In genomic region chr17:81349397-81350319, GRCh38 we compare ENCODE assay signal across 1 cellular context.
TF ChIP-seq lines count a peak whose summit lies in the region.

No MANE protein-coding gene starts in this region.

TF ChIP-seq in K562, 482 proteins besides CTCF, POLR2A, EP300 and RAD21 (continued from another document and continues in another):
- TF ChIP-seq TEAD1 (CRISPR knock-in tag; IDR thresholded peaks at IDR 0.05) (peak; percentile 34 to 76; a peak in 2 of 4 replicates), ZNF143 (CRISPR knock-in tag; IDR thresholded peaks at IDR 0.05) (peak; percentile 61; the same call in 1 of the 2 replicates), ZNF518B (CRISPR knock-in tag; IDR thresholded peaks at IDR 0.05) (no peak), PREB (CRISPR knock-in tag; IDR thresholded peaks at IDR 0.05) (no peak), BHLHE40 (IDR thresholded peaks at IDR 0.05; ENCODE audit: low read length) (peak; percentile 89), TAF15 (IDR thresholded peaks at IDR 0.05; ENCODE audit: low read depth, low read length) (no peak), CHAMP1 (IDR thresholded peaks at IDR 0.05) (no peak), NONO (IDR thresholded peaks at IDR 0.05; ENCODE audit: low read depth in 2 of 2, low read length in 1 of 2) (no peak), TRIM28 (IDR thresholded peaks at IDR 0.05) (peak; percentile 50; the same call in 1 of the 2 replicates), HNRNPK (IDR thresholded peaks at IDR 0.05; ENCODE audit: low read depth, low read length, poor library complexity, severe bottlenecking) (no peak), USF2 (CRISPR knock-in tag; IDR thresholded peaks at IDR 0.05) (no peak), NRF1 (conservative IDR thresholded peaks at IDR 0.05 in 1 of 2, IDR thresholded peaks at IDR 0.05 in 1 of 2) (peak; percentile 59 to 62), KDM4B (IDR thresholded peaks at IDR 0.05; ENCODE audit: borderline replicate concordance in 2 of 2, low read depth in 1 of 2) (peak in 1 of 2 experiments; percentile 95; a peak in 2 of 4 replicates), HIVEP1 (CRISPR knock-in tag; IDR thresholded peaks at IDR 0.05) (no peak), ZNF589 (CRISPR knock-in tag; IDR thresholded peaks at IDR 0.05; ENCODE audit: low read depth) (0 out of 2 replicates have a peak, but pooled peaks have one; percentile 28), TAF7 (tag; IDR thresholded peaks at IDR 0.05) (peak; percentile 5; the same call in 1 of the 2 replicates), ZNF318 (IDR thresholded peaks at IDR 0.05; ENCODE audit: borderline replicate concordance in 1 of 2, low read depth in 1 of 2) (peak in 1 of 2 experiments; percentile 53; a peak in 1 of 4 replicates), ZFP1 (CRISPR knock-in tag; IDR thresholded peaks at IDR 0.05) (no peak), RBM14 (IDR thresholded peaks at IDR 0.05; ENCODE audit: borderline replicate concordance, insufficient read depth, low read depth, low read length) (no peak), ZNF584 (CRISPR knock-in tag; IDR thresholded peaks at IDR 0.05; ENCODE audit: low read depth) (peak; percentile 74), NKRF (IDR thresholded peaks at IDR 0.05; ENCODE audit: borderline replicate concordance) (no peak), GTF2F1 (IDR thresholded peaks at IDR 0.05; ENCODE audit: low read depth, low read length) (peak; percentile 97), CCAR2 (IDR thresholded peaks at IDR 0.05; ENCODE audit: low read depth, low read length) (no peak), HNRNPUL1 (IDR thresholded peaks at IDR 0.05; ENCODE audit: low read length) (peak; percentile 48; the same call in 1 of the 2 replicates), EHMT2 (IDR thresholded peaks at IDR 0.05) (peak; percentile 64; the same call in 1 of the 2 replicates), SIRT6 (IDR thresholded peaks at IDR 0.05; ENCODE audit: low read depth, low read length) (no peak), STAT5B (CRISPR knock-in tag; IDR thresholded peaks at IDR 0.05) (no peak), NR2C1 (IDR thresholded peaks at IDR 0.05) (no peak), NR2C1 (tag; IDR thresholded peaks at IDR 0.05) (0 out of 2 replicates have a peak, but pooled peaks have one; percentile 20), ZC3H4 (CRISPR knock-in tag; IDR thresholded peaks at IDR 0.05; ENCODE audit: borderline replicate concordance) (peak; percentile 80; the same call in 1 of the 2 replicates), MTA1 (IDR thresholded peaks at IDR 0.05; ENCODE audit: borderline replicate concordance) (0 out of 2 replicates have a peak, but pooled peaks have one; percentile 49), CC2D1A (IDR thresholded peaks at IDR 0.05) (no peak), NCOA1 (IDR thresholded peaks at IDR 0.05; ENCODE audit: low read depth) (peak; percentile 44), C11orf30 (IDR thresholded peaks at IDR 0.05; ENCODE audit: low read depth) (no peak)
- TF ChIP-seq, protein P1, sequence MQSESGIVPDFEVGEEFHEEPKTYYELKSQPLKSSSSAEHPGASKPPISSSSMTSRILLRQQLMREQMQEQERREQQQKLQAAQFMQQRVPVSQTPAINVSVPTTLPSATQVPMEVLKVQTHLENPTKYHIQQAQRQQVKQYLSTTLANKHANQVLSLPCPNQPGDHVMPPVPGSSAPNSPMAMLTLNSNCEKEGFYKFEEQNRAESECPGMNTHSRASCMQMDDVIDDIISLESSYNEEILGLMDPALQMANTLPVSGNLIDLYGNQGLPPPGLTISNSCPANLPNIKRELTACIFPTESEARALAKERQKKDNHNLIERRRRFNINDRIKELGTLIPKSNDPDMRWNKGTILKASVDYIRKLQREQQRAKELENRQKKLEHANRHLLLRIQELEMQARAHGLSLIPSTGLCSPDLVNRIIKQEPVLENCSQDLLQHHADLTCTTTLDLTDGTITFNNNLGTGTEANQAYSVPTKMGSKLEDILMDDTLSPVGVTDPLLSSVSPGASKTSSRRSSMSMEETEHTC (IDR thresholded peaks at IDR 0.05): no peak; the same call in 1 of the 2 replicates
